34 cellular contexts compared by ENCODE assay signal in genomic region chr17:29010586-29010985, GRCh38. TPM values are rescaled to one million over a fixed set of nuclear protein-coding genes. Genes with fewer than 3 reads are reported as not detected.
"Had no signal": no experiment of that assay in that cellular context is flagged by ENCODE, and none has a peak within 500 bp of the region (broad histone marks: within the 10 kb centered on the region; RNA-seq: fewer than 3 reads in every experiment).

No MANE protein-coding gene starts in this region.

- H3K27ac Mint-ChIP-seq: activated naive CD8-positive, alpha-beta T cell treated with anti-CD3 and anti-CD28 coated beads for 36 hours; activated T-cell treated with anti-CD3 and anti-CD28 coated beads, Interleukin-2, amount 50 U/mL, for 24 hours; activated T-helper 2 cell treated with anti-CD3 and anti-CD28 coated beads, Interferon-gamma antibody, Interleukin-2, Interleukin-4, amounts not matched to agents 10 μg/mL and 5 μg/mL and 100 μg/mL, durations not matched to agents 14 hours and 24 hours and 36 hours; memory B cell; nephron; stimulated activated naive CD8-positive, alpha-beta T cell treated with anti-CD3 and anti-CD28 coated beads, Interleukin-15, Interleukin-2, amounts not matched to agents 100 ng/mL and 50 ng/mL, for 24 hours had no signal

- H2AFZ ChIP-seq: hepatocyte had no signal

- H3K4me1 ChIP-seq: breast epithelium, upper lobe of right lung had no signal

- H3K79me2 ChIP-seq: hepatocyte had no signal

- H3K27me3 ChIP-seq: ovary, thyroid gland had no signal

- H3K27ac ChIP-seq: breast epithelium, dorsolateral prefrontal cortex, hepatocyte, neutrophil, ovary, thyroid gland, upper lobe of right lung, WERI-Rb-1 had no signal

- ATAC-seq: effector memory CD8-positive, alpha-beta T cell; esophagus mucosa; left cardiac atrium; right cardiac atrium; upper lobe of right lung had no signal

- H3K4me2 ChIP-seq: hepatocyte had no signal

- H3K9me3 ChIP-seq: breast epithelium, neutrophil, ovary, thyroid gland, upper lobe of right lung had no signal

- H3K4me1 Mint-ChIP-seq: activated naive CD8-positive, alpha-beta T cell treated with anti-CD3 and anti-CD28 coated beads for 36 hours; central memory CD8-positive, alpha-beta T cell; memory B cell had no signal

- FAIRE-seq: astrocyte, colon, endothelial cell of umbilical vein, TTC549 had no signal

- H3K36me3 ChIP-seq: breast epithelium, neutrophil, ovary, thyroid gland, upper lobe of right lung, WERI-Rb-1 had no signal

- H3K36me3 Mint-ChIP-seq: activated naive CD8-positive, alpha-beta T cell treated with anti-CD3 and anti-CD28 coated beads for 36 hours had no signal

- H3K4me3 Mint-ChIP-seq: activated naive CD8-positive, alpha-beta T cell treated with anti-CD3 and anti-CD28 coated beads for 36 hours; activated T-cell treated with anti-CD3 and anti-CD28 coated beads, Interleukin-2, amount 50 U/mL, for 24 hours; central memory CD8-positive, alpha-beta T cell; effector memory CD8-positive, alpha-beta T cell; memory B cell; nephron; stimulated activated naive CD8-positive, alpha-beta T cell treated with anti-CD3 and anti-CD28 coated beads, Interleukin-15, Interleukin-2, amounts not matched to agents 100 ng/mL and 50 ng/mL, for 24 hours had no signal

- H3K4me3 ChIP-seq: breast epithelium, dorsolateral prefrontal cortex, hepatocyte, ovary, thyroid gland, upper lobe of right lung had no signal

- H3K9me3 Mint-ChIP-seq: activated naive CD8-positive, alpha-beta T cell treated with anti-CD3 and anti-CD28 coated beads for 36 hours; activated T-cell treated with anti-CD3 and anti-CD28 coated beads, Interleukin-2, amount 50 U/mL, for 24 hours; activated T-helper 2 cell treated with anti-CD3 and anti-CD28 coated beads, Interferon-gamma antibody, Interleukin-2, Interleukin-4, amounts not matched to agents 10 μg/mL and 5 μg/mL and 100 μg/mL, durations not matched to agents 14 hours and 24 hours and 36 hours; central memory CD8-positive, alpha-beta T cell; effector memory CD8-positive, alpha-beta T cell; memory B cell; nephron; stimulated activated naive CD8-positive, alpha-beta T cell treated with anti-CD3 and anti-CD28 coated beads, Interleukin-15, Interleukin-2, amounts not matched to agents 100 ng/mL and 50 ng/mL, for 24 hours had no signal

- DNase-seq: activated CD4-positive, alpha-beta T cell treated with anti-CD3 and anti-CD28 coated beads for 1 hour; activated CD4-positive, alpha-beta T cell treated with anti-CD3 and anti-CD28 coated beads, Interleukin-2, amount 50 U/mL, for 1 hour; activated CD8-positive, alpha-beta memory T cell treated with anti-CD3 and anti-CD28 coated beads for 24 hours; activated CD8-positive, alpha-beta memory T cell treated with anti-CD3 and anti-CD28 coated beads, Interleukin-2, amount 50 U/mL, for 4 hours; activated naive CD4-positive, alpha-beta T cell; activated naive CD8-positive, alpha-beta T cell treated with anti-CD3 and anti-CD28 coated beads for 36 hours; activated T-cell treated with anti-CD3 and anti-CD28 coated beads, Interleukin-2, amount 50 U/mL, for 24 hours; dorsolateral prefrontal cortex; effector memory CD8-positive, alpha-beta T cell; foreskin melanocyte; glutamatergic neuron; islet precursor cell; left cardiac atrium; ovary; right cardiac atrium; substantia nigra; thyroid gland; upper lobe of right lung; WERI-Rb-1 had no signal

RNA-seq across cellular contexts. Expression of gene SEZ6, which starts 4.8 kb away (rescaled TPM):
- total RNA-seq: activated naive CD8-positive, alpha-beta T cell treated with anti-CD3 and anti-CD28 coated beads for 36 hours; activated T-helper 2 cell treated with anti-CD3 and anti-CD28 coated beads, Interferon-gamma antibody, Interleukin-2, Interleukin-4, amounts not matched to agents 10 μg/mL and 5 μg/mL and 100 μg/mL, durations not matched to agents 14 hours and 24 hours and 36 hours; astrocyte; breast epithelium; endothelial cell of umbilical vein; esophagus mucosa; liver; ovary; pulmonary artery endothelial cell; right cardiac atrium; thyroid gland; upper lobe of right lung had no signal
- polyA plus RNA-seq: endothelial cell of umbilical vein, ovary, right cardiac atrium had no signal
